In genomic region chr11:70891844-70892380, GRCh38 we compare ENCODE assay signal across 28 cellular contexts.
"Had no signal": no experiment of that assay in that cellular context is flagged by ENCODE, and none has a peak within 500 bp of the region (broad histone marks: within the 10 kb centered on the region; RNA-seq: fewer than 3 reads in every experiment).

No MANE protein-coding gene starts in this region.

- H3K9ac ChIP-seq: SK-N-SH had no signal

- H3K4me3 Mint-ChIP-seq: activated CD4-positive, alpha-beta T cell treated with anti-CD3 and anti-CD28 coated beads, Interleukin-2, amount 10 ng/mL, durations not matched to agents 24 days and 14 days; activated CD8-positive, alpha-beta T cell treated with anti-CD3 and anti-CD28 coated beads, Interleukin-2, amount 10 ng/mL, durations not matched to agents 7 days and 5 days; activated naive CD4-positive, alpha-beta T cell treated with anti-CD3 and anti-CD28 coated beads, Interleukin-2, amount 50 U/mL, for 24 hours; activated naive CD8-positive, alpha-beta T cell treated with anti-CD3 and anti-CD28 coated beads, Interleukin-2, amount 10 ng/mL, durations not matched to agents 7 days and 5 days; activated T-cell treated with anti-CD3 and anti-CD28 coated beads, Interleukin-2, amount 50 U/mL, for 24 hours; central memory CD8-positive, alpha-beta T cell; T-helper 1 cell treated with Interleukin-12 subunit alpha and Interleukin-12 subunit beta and Interleukin-4 antibody, amounts not matched to agents 30 μg/mL and 1 μg/mL, for 36 hours; T-helper 2 cell treated with Interferon-gamma antibody and Interleukin-4, amounts not matched to agents 5 μg/mL and 100 μg/mL, for 36 hours had no signal

- H3K36me3 ChIP-seq: ascending aorta, cardiac muscle cell, Peyer's patch had no signal

- H3K27ac ChIP-seq: ascending aorta, cardiac muscle cell, Peyer's patch, SJSA1 had no signal

- H3K4me1 ChIP-seq: ascending aorta, Peyer's patch had no signal

- H3K4me1 Mint-ChIP-seq: activated CD4-positive, alpha-beta T cell treated with anti-CD3 and anti-CD28 coated beads, Interleukin-2, amount 10 ng/mL, durations not matched to agents 24 days and 14 days; activated naive CD4-positive, alpha-beta T cell treated with anti-CD3 and anti-CD28 coated beads, Interleukin-2, amount 50 U/mL, for 24 hours; central memory CD8-positive, alpha-beta T cell had no signal

- H3K4me3 ChIP-seq: ascending aorta, cardiac muscle cell, Peyer's patch, SJSA1 had no signal

- H3K36me3 Mint-ChIP-seq: activated naive CD4-positive, alpha-beta T cell treated with anti-CD3 and anti-CD28 coated beads, Interleukin-2, amount 50 U/mL, for 24 hours; activated naive CD8-positive, alpha-beta T cell treated with anti-CD3 and anti-CD28 coated beads, Interleukin-2, amount 10 ng/mL, durations not matched to agents 7 days and 5 days had no signal

- H3K9me3 ChIP-seq: Peyer's patch, SK-N-SH had no signal

- H3K4me2 ChIP-seq: SK-N-SH had no signal

- ATAC-seq: activated CD8-positive, alpha-beta T cell treated with anti-CD3 and anti-CD28 coated beads, Interleukin-2, amount 10 ng/mL, durations not matched to agents 7 days and 5 days had no signal

- H3K9me3 Mint-ChIP-seq: activated CD4-positive, alpha-beta T cell treated with anti-CD3 and anti-CD28 coated beads, Interleukin-2, amount 10 ng/mL, durations not matched to agents 24 days and 14 days; activated naive CD4-positive, alpha-beta T cell treated with anti-CD3 and anti-CD28 coated beads, Interleukin-2, amount 50 U/mL, for 24 hours; activated T-cell treated with anti-CD3 and anti-CD28 coated beads, Interleukin-2, amount 50 U/mL, for 24 hours; T-helper 2 cell treated with Interferon-gamma antibody and Interleukin-4, amounts not matched to agents 5 μg/mL and 100 μg/mL, for 36 hours had no signal

- H3K27ac Mint-ChIP-seq: activated CD4-positive, alpha-beta T cell treated with anti-CD3 and anti-CD28 coated beads, Interleukin-2, amount 10 ng/mL, durations not matched to agents 24 days and 14 days; activated CD8-positive, alpha-beta T cell treated with anti-CD3 and anti-CD28 coated beads, Interleukin-2, amount 10 ng/mL, durations not matched to agents 7 days and 5 days; activated naive CD4-positive, alpha-beta T cell treated with anti-CD3 and anti-CD28 coated beads, Interleukin-2, amount 50 U/mL, for 24 hours; activated naive CD8-positive, alpha-beta T cell treated with anti-CD3 and anti-CD28 coated beads, Interleukin-2, amount 10 ng/mL, durations not matched to agents 7 days and 5 days; activated T-cell treated with anti-CD3 and anti-CD28 coated beads, Interleukin-2, amount 50 U/mL, for 24 hours; activated T-helper 2 cell treated with anti-CD3 and anti-CD28 coated beads, Interferon-gamma antibody, Interleukin-2, Interleukin-4, amounts not matched to agents 10 μg/mL and 5 μg/mL and 100 μg/mL, durations not matched to agents 14 hours and 24 hours and 36 hours; T-helper 1 cell treated with Interleukin-12 subunit alpha and Interleukin-12 subunit beta and Interleukin-4 antibody, amounts not matched to agents 30 μg/mL and 1 μg/mL, for 36 hours; T-helper 2 cell treated with Interferon-gamma antibody and Interleukin-4, amounts not matched to agents 5 μg/mL and 100 μg/mL, for 36 hours had no signal

- H3K27me3 Mint-ChIP-seq: activated CD4-positive, alpha-beta T cell treated with anti-CD3 and anti-CD28 coated beads, Interleukin-2, amount 10 ng/mL, durations not matched to agents 24 days and 14 days; activated naive CD4-positive, alpha-beta T cell treated with anti-CD3 and anti-CD28 coated beads, Interleukin-2, amount 50 U/mL, for 24 hours; activated naive CD8-positive, alpha-beta T cell treated with anti-CD3 and anti-CD28 coated beads, Interleukin-2, amount 10 ng/mL, durations not matched to agents 7 days and 5 days; activated T-cell treated with anti-CD3 and anti-CD28 coated beads, Interleukin-2, amount 50 U/mL, for 24 hours; central memory CD8-positive, alpha-beta T cell had no signal

- H3K27me3 ChIP-seq: ascending aorta, cardiac muscle cell, Peyer's patch, SJSA1 had no signal

- DNase-seq: activated CD4-positive, alpha-beta T cell treated with anti-CD3 and anti-CD28 coated beads, Interleukin-2, amount 10 ng/mL, durations not matched to agents 24 days and 14 days; activated CD4-positive, alpha-beta T cell treated with anti-CD3 and anti-CD28 coated beads, Interleukin-2, amount 50 U/mL, for 4 hours; activated CD8-positive, alpha-beta T cell treated with anti-CD3 and anti-CD28 coated beads, Interleukin-2, amount 10 ng/mL, durations not matched to agents 7 days and 5 days; activated gamma-delta T cell; activated naive CD4-positive, alpha-beta T cell treated with Interleukin-2 at 50 U/mL for 16 hours; activated naive CD8-positive, alpha-beta T cell treated with anti-CD3 and anti-CD28 coated beads, Interleukin-2, amount 10 ng/mL, durations not matched to agents 7 days and 5 days; activated T-cell treated with anti-CD3 and anti-CD28 coated beads, Interleukin-2, amount 50 U/mL, for 24 hours; amygdala; Karpas-422; NCI-H1105; NCI-H1417 treated with DMSO at 0.1 percent for 48 hours; NCI-H1694; NCI-H1930; NCI-H2081 treated with DMSO at 0.1 percent for 48 hours; NCI-H226; NCI-H524 treated with DMSO at 0.1 percent for 48 hours; Peyer's patch; RPMI8226; SHP77; SK-N-SH had no signal
